8 cellular contexts compared by ENCODE assay signal in genomic region chr1:229410692-229411433, GRCh38. TPM values are rescaled to one million over a fixed set of nuclear protein-coding genes. Genes with fewer than 3 reads are reported as not detected.
DNase-seq lines count a peak whose midpoint lies in the region; ATAC-seq and TF ChIP-seq lines count a peak whose summit lies in the region.

No MANE protein-coding gene starts in this region.

- no peaks in the 10 kb centered on the region for H3K27me3 ChIP-seq in MM.1S (replicated peaks; ENCODE audit: insufficient read depth, low read length)
- peaks cover 13% of the 10 kb centered on the region for H3K27me3 ChIP-seq in neural cell (ENCODE audit: insufficient read depth, low read depth, low read length)

- TF ChIP-seq CTCF in MM.1S (IDR thresholded peaks at IDR 0.05; ENCODE audit: low read length): 0 out of 2 replicates have a peak, but pooled peaks have one; percentile 7
- no peak for TF ChIP-seq CTCF in neural cell (IDR thresholded peaks at IDR 0.05; ENCODE audit: poor library complexity, severe bottlenecking)

- H3K36me3 ChIP-seq in MM.1S (replicated peaks; ENCODE audit: insufficient read depth, low read length) (no peaks in the 10 kb centered on the region), neural cell (ENCODE audit: insufficient read depth, low read length) (no peaks in the 10 kb centered on the region)

- peak; percentile 26 for TF ChIP-seq RAD21 in neural cell (conservative IDR thresholded peaks at IDR 0.05)

- H3K4me2 ChIP-seq in MM.1S (ENCODE audit: low read depth, low read length) (peak overlapping the region; percentile 37; the same call in 1 of the 2 replicates), neural cell (ENCODE audit: low read length) (peak overlapping the region; percentile 66)

- H3K79me2 ChIP-seq in MM.1S (ENCODE audit: low read length): no peaks in the 10 kb centered on the region
- H3K79me2 ChIP-seq in neural cell (replicated peaks; ENCODE audit: insufficient read depth, low read length): no peaks in the 10 kb centered on the region

- peak overlapping the region; percentile 22; the same call in 1 of the 2 replicates for H2AFZ ChIP-seq in MM.1S (ENCODE audit: low read length)
- H2AFZ ChIP-seq in neural cell (ENCODE audit: low read depth, low read length): peak overlapping the region; percentile 63

- H3F3A ChIP-seq in MM.1S (ENCODE audit: insufficient read depth, low read length) (no peaks in the 10 kb centered on the region), neural cell (ENCODE audit: insufficient read depth, low read length, poor library complexity, severe bottlenecking) (no peaks in the 10 kb centered on the region)

- H3K27ac ChIP-seq in MM.1S (ENCODE audit: low read length) (no peak overlapping the region), epithelial cell of prostate (no peak overlapping the region), neural cell (ENCODE audit: low read length) (peak overlapping the region; percentile 87)

- H3K4me3 ChIP-seq in MM.1S (ENCODE audit: low read length): no peak overlapping the region
- H3K4me3 ChIP-seq in neural cell (ENCODE audit: low read length): peak overlapping the region; percentile 54

- no peak overlapping the region for H3K9ac ChIP-seq in MM.1S (ENCODE audit: low read length)
- peak overlapping the region; percentile 63 for H3K9ac ChIP-seq in neural cell (ENCODE audit: low read length)

- H4K20me1 ChIP-seq in MM.1S (ENCODE audit: insufficient read depth, low read length) (no peaks in the 10 kb centered on the region), neural cell (ENCODE audit: insufficient read depth) (no peaks in the 10 kb centered on the region)

- peak; percentile 36 for TF ChIP-seq EP300 in neural cell (conservative IDR thresholded peaks at IDR 0.05; ENCODE audit: poor library complexity, severe bottlenecking)

- no peaks in the 10 kb centered on the region for H3K9me2 ChIP-seq in MM.1S (replicated peaks; ENCODE audit: insufficient read depth, low read length)
- no peaks in the 10 kb centered on the region for H3K9me2 ChIP-seq in neural cell (ENCODE audit: insufficient read depth, low read length)

- peaks cover 9% of the 10 kb centered on the region for H3K4me1 ChIP-seq in MM.1S (ENCODE audit: low read length)

- H3K9me3 ChIP-seq in MM.1S (replicated peaks; ENCODE audit: insufficient read depth, low read length) (no peaks in the 10 kb centered on the region), neural cell (ENCODE audit: low read length) (no peaks in the 10 kb centered on the region)

- ATAC-seq in GM18861 (IDR thresholded peaks at IDR 0.05; ENCODE audit: unreplicated experiment) (no peak), GM19351 (IDR thresholded peaks at IDR 0.05; ENCODE audit: unreplicated experiment) (no peak), HG02610 (IDR thresholded peaks at IDR 0.05; ENCODE audit: unreplicated experiment) (no peak)

- DNase-seq in DMS153 treated with DMSO at 0.1 percent for 48 hours (lab: John Stamatoyannopoulos, UW; ENCODE audit: unreplicated experiment) (peak; percentile 69), MM.1S (peak; percentile 38), SHP77 (lab: John Stamatoyannopoulos, UW) (peak; percentile 72 to 85), epithelial cell of prostate (ENCODE audit: low read depth, low spot score) (peak; percentile 14)

TF ChIP-seq in neural cell, 6 proteins besides CTCF, POLR2A, EP300 and RAD21:
- TF ChIP-seq REST (IDR thresholded peaks at IDR 0.05; ENCODE audit: borderline replicate concordance): no peak
- TF ChIP-seq EZH2 (IDR thresholded peaks at IDR 0.05; ENCODE audit: borderline replicate concordance, insufficient read depth, low read length, poor library complexity, severe bottlenecking): no peak
- TF ChIP-seq TAF1 (IDR thresholded peaks at IDR 0.05; ENCODE audit: low read depth): no peak
- TF ChIP-seq SMC3 (conservative IDR thresholded peaks at IDR 0.05; ENCODE audit: poor library complexity): no peak
- TF ChIP-seq POLR2AphosphoS5 (IDR thresholded peaks at IDR 0.05): peak; percentile 42
- no peak for TF ChIP-seq MXI1 (conservative IDR thresholded peaks at IDR 0.05; ENCODE audit: poor library complexity, severe bottlenecking)

RNA-seq across cellular contexts. Expression of gene ACTA1, which starts 23.0 kb away (rescaled TPM):
- polyA plus RNA-seq in neural cell: 1.0 TPM in 1 of 2 replicates, not detected in the other
- polyA minus RNA-seq in neural cell: 0.49 TPM in 1 of 2 replicates, not detected in the other

Comparison
In these comparisons a context has a peak if more than half of its experiments do, and no peak if none do; other contexts are left out.
1. DNase-seq: peak in every context shown above with its lines; median percentile 78 in SHP77; 69 in DMS153 treated with DMSO at 0.1 percent for 48 hours; 38 in MM.1S; 14 in epithelial cell of prostate.